ENCODE assay signal across 8 cellular contexts in genomic region chr1:224432141-224432540, GRCh38. TPM values are rescaled to one million over a fixed set of nuclear protein-coding genes. Genes with fewer than 3 reads are reported as not detected.
DNase-seq lines count a peak whose midpoint lies in the region; ATAC-seq and TF ChIP-seq lines count a peak whose summit lies in the region.

No MANE protein-coding gene starts in this region.

- peak overlapping the region; percentile 87 for H3K27ac Mint-ChIP-seq in activated CD4-positive, alpha-beta memory T cell treated with anti-CD3 and anti-CD28 coated beads for 36 hours
- H3K27ac Mint-ChIP-seq in glutamatergic neuron (ENCODE audit: unreplicated experiment), result peak overlapping the region; percentile 98
- peak overlapping the region; percentile 97 for H3K27ac Mint-ChIP-seq in stimulated activated naive B cell treated with anti-CD40 and anti-IgM and Interleukin-4, amounts not matched to agents 10 μg/mL and 1 μg/mL and 100 μg/mL, for 72 hours

- H3K4me3 Mint-ChIP-seq in activated CD4-positive, alpha-beta memory T cell treated with anti-CD3 and anti-CD28 coated beads for 36 hours, result peak overlapping the region; percentile 84
- peak overlapping the region; percentile 95 for H3K4me3 Mint-ChIP-seq in glutamatergic neuron (ENCODE audit: unreplicated experiment)
- peak overlapping the region; percentile 91 to 99 for H3K4me3 Mint-ChIP-seq in stimulated activated naive B cell treated with anti-CD40 and anti-IgM and Interleukin-4, amounts not matched to agents 10 μg/mL and 1 μg/mL and 100 μg/mL, for 72 hours

- intact Hi-C loops in activated CD4-positive, alpha-beta memory T cell treated with anti-CD3 and anti-CD28 coated beads for 36 hours (cut with micrococcal nuclease), result loop anchor here (2.0 to 10.0 kb wide), 6 partner anchors 67 to 1573 kb away; partner anchors contain the start of genes CAPN2 and DEGS1

- ATAC-seq in stimulated activated naive B cell treated with anti-CD40 and anti-IgM and Interleukin-4, amounts not matched to agents 10 μg/mL and 1 μg/mL and 100 μg/mL, for 72 hours (replicated peaks), result no peak
- ATAC-seq in GM18907 (IDR thresholded peaks at IDR 0.05; ENCODE audit: unreplicated experiment), result no peak

- peaks cover 32% of the 10 kb centered on the region for H3K36me3 Mint-ChIP-seq in activated CD4-positive, alpha-beta memory T cell treated with anti-CD3 and anti-CD28 coated beads for 36 hours
- H3K36me3 Mint-ChIP-seq in glutamatergic neuron (ENCODE audit: unreplicated experiment), result no peaks in the 10 kb centered on the region
- peaks cover 27 to 35% of the 10 kb centered on the region in 2 donors for H3K36me3 Mint-ChIP-seq in stimulated activated naive B cell treated with anti-CD40 and anti-IgM and Interleukin-4, amounts not matched to agents 10 μg/mL and 1 μg/mL and 100 μg/mL, for 72 hours

- CTCF ChIA-PET in activated CD4-positive, alpha-beta memory T cell treated with anti-CD3 and anti-CD28 coated beads for 36 hours (lab: Charles Lee), result interaction anchor here (0.8 to 4.0 kb wide), 6 partner anchors 12 to 169 kb away, joined by 3 to 27 read pairs (median 3); no protein-coding TSS in a partner anchor

- TF ChIP-seq CTCF in glutamatergic neuron (IDR thresholded peaks at IDR 0.05; ENCODE audit: partially characterized antibody, unreplicated experiment), result no peak

- DNase-seq in NCI-H82 treated with DMSO at 0.1 percent for 48 hours (lab: John Stamatoyannopoulos, UW; ENCODE audit: unreplicated experiment) (peak; percentile 14), NCI-H82 (lab: John Stamatoyannopoulos, UW) (no peak), glutamatergic neuron (no peak), NCI-H2029 (lab: John Stamatoyannopoulos, UW) (no peak), NCI-H146 (lab: John Stamatoyannopoulos, UW) (no peak)
- no peak for DNase-seq in activated CD4-positive, alpha-beta memory T cell treated with anti-CD3 and anti-CD28 coated beads for 36 hours
- no peak for DNase-seq in stimulated activated naive B cell treated with anti-CD40 and anti-IgM and Interleukin-4, amounts not matched to agents 10 μg/mL and 1 μg/mL and 100 μg/mL, for 72 hours

- POLR2A ChIA-PET in activated CD4-positive, alpha-beta memory T cell treated with anti-CD3 and anti-CD28 coated beads for 36 hours (lab: Charles Lee), result interaction anchor here (1.2 to 1.4 kb wide), 2 partner anchors 75 to 98 kb away, joined by 4 read pairs; no protein-coding TSS in a partner anchor

- peaks cover 57% of the 10 kb centered on the region for H3K4me1 Mint-ChIP-seq in activated CD4-positive, alpha-beta memory T cell treated with anti-CD3 and anti-CD28 coated beads for 36 hours (ENCODE audit: low read depth)
- H3K4me1 Mint-ChIP-seq in glutamatergic neuron (ENCODE audit: low read depth, unreplicated experiment), result peaks cover 10% of the 10 kb centered on the region
- peaks cover 25 to 60% of the 10 kb centered on the region in 2 donors for H3K4me1 Mint-ChIP-seq in stimulated activated naive B cell treated with anti-CD40 and anti-IgM and Interleukin-4, amounts not matched to agents 10 μg/mL and 1 μg/mL and 100 μg/mL, for 72 hours

- H3K9me3 Mint-ChIP-seq in activated CD4-positive, alpha-beta memory T cell treated with anti-CD3 and anti-CD28 coated beads for 36 hours, result no peaks in the 10 kb centered on the region
- H3K9me3 Mint-ChIP-seq in glutamatergic neuron (ENCODE audit: unreplicated experiment), result peaks cover 2% of the 10 kb centered on the region
- H3K9me3 Mint-ChIP-seq in stimulated activated naive B cell treated with anti-CD40 and anti-IgM and Interleukin-4, amounts not matched to agents 10 μg/mL and 1 μg/mL and 100 μg/mL, for 72 hours, result no peaks in the 10 kb centered on the region

- H3K27me3 Mint-ChIP-seq in activated CD4-positive, alpha-beta memory T cell treated with anti-CD3 and anti-CD28 coated beads for 36 hours, result no peaks in the 10 kb centered on the region
- H3K27me3 Mint-ChIP-seq in glutamatergic neuron (ENCODE audit: unreplicated experiment), result peaks cover 8% of the 10 kb centered on the region
- H3K27me3 Mint-ChIP-seq in stimulated activated naive B cell treated with anti-CD40 and anti-IgM and Interleukin-4, amounts not matched to agents 10 μg/mL and 1 μg/mL and 100 μg/mL, for 72 hours, result no peaks in the 10 kb centered on the region

RNA-seq across cellular contexts. Expression of gene WDR26, which starts 2.5 kb away (rescaled TPM):
- total RNA-seq in activated CD4-positive, alpha-beta memory T cell treated with anti-CD3 and anti-CD28 coated beads for 36 hours, result 10 to 100 TPM; 69.2 to 72.2 TPM
- total RNA-seq in glutamatergic neuron (ENCODE audit: unreplicated experiment), result 110 TPM
